Comparison of ENCODE assay signal across 30 cellular contexts in genomic region chr20:25061103-25061799, GRCh38. TPM values are rescaled to one million over a fixed set of nuclear protein-coding genes. Genes with fewer than 3 reads are reported as not detected.
DNase-seq lines count a peak whose midpoint lies in the region; ATAC-seq and TF ChIP-seq lines count a peak whose summit lies in the region.
"Had no signal": no experiment of that assay in that cellular context is flagged by ENCODE, and none has a peak within 500 bp of the region (broad histone marks: within the 10 kb centered on the region; RNA-seq: fewer than 3 reads in every experiment).

No MANE protein-coding gene starts in this region.

- no peaks in the 10 kb centered on the region for H3K9me3 ChIP-seq in right atrium auricular region
- H3K9me3 ChIP-seq in hepatocyte (ENCODE audit: low read depth): no peaks in the 10 kb centered on the region
- no peaks in the 10 kb centered on the region for H3K9me3 ChIP-seq in osteoblast (ENCODE audit: low read depth, low read length)
- no peaks in the 10 kb centered on the region for H3K9me3 ChIP-seq in vagina
- no peaks in the 10 kb centered on the region for H3K9me3 ChIP-seq in upper lobe of left lung
- H3K9me3 ChIP-seq: BLaER1 treated with 17β-estradiol and CSF1 and Interleukin-3, amounts not matched to agents 10 nM and 100 nM; prostate gland had no signal

- no peak for TF ChIP-seq CTCF in right atrium auricular region (IDR thresholded peaks at IDR 0.05)
- TF ChIP-seq CTCF in hepatocyte (IDR thresholded peaks at IDR 0.05; ENCODE audit: poor library complexity): no peak
- TF ChIP-seq CTCF in osteoblast (IDR thresholded peaks at IDR 0.05; ENCODE audit: extremely low read depth, low read depth, low read length): no peak
- TF ChIP-seq CTCF in vagina (IDR thresholded peaks at IDR 0.05): no peak
- no peak for TF ChIP-seq CTCF in upper lobe of left lung (IDR thresholded peaks at IDR 0.05)
- no peak for TF ChIP-seq CTCF in foreskin fibroblast (IDR thresholded peaks at IDR 0.05; ENCODE audit: low read depth, low read length)

- DNase-seq in cardiac septum (ENCODE audit: low spot score): peak; percentile 53
- no peak for DNase-seq in right atrium auricular region (ENCODE audit: low spot score)
- peak; percentile 58 for DNase-seq in hepatocyte (ENCODE audit: low spot score)
- peak; percentile 56 for DNase-seq in osteoblast (ENCODE audit: insufficient read length, low spot score, missing footprints)
- no peak for DNase-seq in vagina (ENCODE audit: extremely low spot score in 2 of 2)
- no peak for DNase-seq in upper lobe of left lung
- DNase-seq in foreskin fibroblast: no peak
- DNase-seq: ACHN; activated CD8-positive, alpha-beta memory T cell treated with anti-CD3 and anti-CD28 coated beads, Interleukin-2, amount 50 U/mL, for 48 hours; amniotic stem cell; DMS153; GF-D8; hypothalamus; islet precursor cell; mesenchymal stem cell; naive B cell; NCI-H146; NCI-H774; SHP77 treated with DMSO at 0.1 percent for 48 hours; stimulated activated CD4-positive, alpha-beta T cell treated with anti-CD3 and anti-CD28 coated beads, Interleukin-4, amount 100 ng/mL, for 24 hours; T-helper 1 cell had no signal

- no peaks in the 10 kb centered on the region for H3K27me3 ChIP-seq in right atrium auricular region
- H3K27me3 ChIP-seq in hepatocyte: peaks cover 3% of the 10 kb centered on the region
- peaks cover 76% of the 10 kb centered on the region for H3K27me3 ChIP-seq in osteoblast (ENCODE audit: insufficient read depth, low read length)
- H3K27me3 ChIP-seq in vagina: no peaks in the 10 kb centered on the region
- no peaks in the 10 kb centered on the region for H3K27me3 ChIP-seq in upper lobe of left lung
- H3K27me3 ChIP-seq: BLaER1 treated with 17β-estradiol and CSF1 and Interleukin-3, amounts not matched to agents 10 nM and 100 nM had no signal

- TF ChIP-seq POLR2A in vagina (IDR thresholded peaks at IDR 0.05): no peak
- TF ChIP-seq POLR2A in upper lobe of left lung (IDR thresholded peaks at IDR 0.05): no peak

- H4K20me1 ChIP-seq in hepatocyte (ENCODE audit: insufficient read depth, poor library complexity, severe bottlenecking) (no peaks in the 10 kb centered on the region), osteoblast (ENCODE audit: insufficient read depth, low read length) (no peaks in the 10 kb centered on the region)

- no peaks in the 10 kb centered on the region for H3K9me2 ChIP-seq in hepatocyte (replicated peaks; ENCODE audit: insufficient read depth)

- H3K36me3 ChIP-seq in right atrium auricular region: no peaks in the 10 kb centered on the region
- H3K36me3 ChIP-seq in hepatocyte (replicated peaks; ENCODE audit: insufficient read depth, low read depth): no peaks in the 10 kb centered on the region
- no peaks in the 10 kb centered on the region for H3K36me3 ChIP-seq in osteoblast (ENCODE audit: insufficient read depth, low read length)
- no peaks in the 10 kb centered on the region for H3K36me3 ChIP-seq in vagina
- no peaks in the 10 kb centered on the region for H3K36me3 ChIP-seq in upper lobe of left lung
- H3K36me3 ChIP-seq: BLaER1 treated with 17β-estradiol and CSF1 and Interleukin-3, amounts not matched to agents 10 nM and 100 nM; cardiac muscle cell; prostate gland had no signal

- intact Hi-C loops in cardiac septum (cut with DNase I) (loop anchor here (10.0 kb wide), 1 partner anchor 334 kb away; the partner anchor contains the start of gene ABHD12), vagina (cut with DNase I) (no loop called here)

- H3K4me2 ChIP-seq in hepatocyte (no peak overlapping the region), osteoblast (ENCODE audit: insufficient read depth, low read length) (no peak overlapping the region)
- H3K4me2 ChIP-seq: BLaER1 treated with 17β-estradiol and CSF1 and Interleukin-3, amounts not matched to agents 10 nM and 100 nM had no signal

- H3K79me2 ChIP-seq in hepatocyte (peaks cover 5% of the 10 kb centered on the region), osteoblast (ENCODE audit: insufficient read depth, low read length) (no peaks in the 10 kb centered on the region)

- H2AFZ ChIP-seq in hepatocyte (no peak overlapping the region), osteoblast (ENCODE audit: low read length) (no peak overlapping the region)

- WGBS in hepatocyte (ENCODE audit: low lambda C conversion rate, missing lambda C conversion rate): 51% methylated on average over 7 of the region's 7 CpGs
- WGBS in upper lobe of left lung, 2 donors: 78 to 82% methylated on average over 7 of the region's 7 CpGs

- H3K27ac ChIP-seq in right atrium auricular region: no peak overlapping the region
- peak overlapping the region; percentile 32 for H3K27ac ChIP-seq in hepatocyte
- no peak overlapping the region for H3K27ac ChIP-seq in osteoblast (ENCODE audit: low read depth, low read length)
- no peak overlapping the region for H3K27ac ChIP-seq in vagina
- H3K27ac ChIP-seq in upper lobe of left lung: no peak overlapping the region
- H3K27ac ChIP-seq: BLaER1 treated with 17β-estradiol and CSF1 and Interleukin-3, amounts not matched to agents 10 nM and 100 nM; cardiac muscle cell; prostate gland had no signal

- ATAC-seq in HG02970 (IDR thresholded peaks at IDR 0.05; ENCODE audit: low FRiP score, unreplicated experiment): no peak
- no peak for ATAC-seq in upper lobe of left lung (ENCODE audit: low FRiP score in 2 of 2)
- ATAC-seq: GM12878, K562 had no signal

- H3K4me3 ChIP-seq in right atrium auricular region: no peak overlapping the region
- H3K4me3 ChIP-seq in hepatocyte: no peak overlapping the region
- no peak overlapping the region for H3K4me3 ChIP-seq in osteoblast (ENCODE audit: insufficient read depth, low read length)
- no peak overlapping the region for H3K4me3 ChIP-seq in vagina
- H3K4me3 ChIP-seq in upper lobe of left lung: no peak overlapping the region
- H3K4me3 ChIP-seq in foreskin fibroblast (ENCODE audit: low read depth in 1 of 2, low read length in 2 of 2): no peak overlapping the region
- H3K4me3 ChIP-seq: BLaER1 treated with 17β-estradiol and CSF1 and Interleukin-3, amounts not matched to agents 10 nM and 100 nM; cardiac muscle cell; dorsolateral prefrontal cortex; GM12878; K562; prostate gland had no signal

- no peak for TF ChIP-seq EP300 in upper lobe of left lung (IDR thresholded peaks at IDR 0.05)

- peaks cover 0 to 39% of the 10 kb centered on the region in 2 donors for H3K4me1 ChIP-seq in right atrium auricular region
- H3K4me1 ChIP-seq in hepatocyte (ENCODE audit: insufficient read depth): peaks cover 29% of the 10 kb centered on the region
- peaks cover 16% of the 10 kb centered on the region for H3K4me1 ChIP-seq in osteoblast (ENCODE audit: insufficient read depth, low read length)
- H3K4me1 ChIP-seq in vagina: peaks cover 20% of the 10 kb centered on the region
- H3K4me1 ChIP-seq in upper lobe of left lung: peaks cover 21 to 26% (median 22%) of the 10 kb centered on the region in 4 donors

RNA-seq across cellular contexts. Expression of gene ACSS1, which starts 3.3 kb away (rescaled TPM):
- total RNA-seq in cardiac septum (47.6 TPM), right atrium auricular region (10 to 100 TPM; 25.6 to 26.4 TPM), hepatocyte (20.5 and 22.2 TPM in 2 replicates), osteoblast (1.4 and 2.1 TPM in 2 replicates), vagina (26.3 TPM), upper lobe of left lung (100 to 1,000 TPM in 1 of 6 donors, 10 to 100 TPM in 5; 39.7 to 122 (median 58.1) TPM)
- 28.2 and 37.7 TPM in 2 replicates for polyA plus RNA-seq in hepatocyte
- total RNA-seq: cardiac muscle cell had no signal
- polyA plus RNA-seq: cardiac muscle cell had no signal

RNA-seq across cellular contexts. Expression of gene VSX1, which starts 20.7 kb away (rescaled TPM):
- total RNA-seq in cardiac septum (0.54 TPM), right atrium auricular region (not detected), hepatocyte (not detected in 2 replicates), osteoblast (not detected in 2 replicates), vagina (not detected), upper lobe of left lung (not detected)
- polyA plus RNA-seq in hepatocyte: not detected in 2 replicates
- total RNA-seq: cardiac muscle cell, fibroblast of villous mesenchyme, GM12878, K562, OCI-LY7, prostate gland had no signal
- polyA plus RNA-seq: cardiac muscle cell, K562 had no signal

Comparison
In these comparisons a context has a peak if more than half of its experiments do, and no peak if none do; other contexts are left out.
1. DNase-seq: peak in cardiac septum (single experiment), hepatocyte (single experiment) and osteoblast (single experiment); none in right atrium auricular region (single experiment), vagina (0 of 2), upper lobe of left lung (0 of 2) and foreskin fibroblast (0 of 2).